Comparison of ENCODE assay signal across 10 cellular contexts in genomic region chr5:120465281-120465961, GRCh38. TPM values are rescaled to one million over a fixed set of nuclear protein-coding genes. Genes with fewer than 3 reads are reported as not detected.
DNase-seq lines count a peak whose midpoint lies in the region; ATAC-seq and TF ChIP-seq lines count a peak whose summit lies in the region.
"Had no signal": no experiment of that assay in that cellular context is flagged by ENCODE, and none has a peak within 500 bp of the region (broad histone marks: within the 10 kb centered on the region; RNA-seq: fewer than 3 reads in every experiment).

No MANE protein-coding gene starts in this region.

- in situ Hi-C loops in mammary epithelial cell (cut with MboI; ENCODE audit: low sequenced_read_pairs in 2 of 2), result loop anchor here in 1 of 2 donors (25.0 kb wide), 1 partner anchor 403 kb away; no protein-coding TSS in a partner anchor

- H3K27ac ChIP-seq in mammary epithelial cell (ENCODE audit: insufficient read depth, low read depth, low read length), result no peak overlapping the region
- H3K27ac ChIP-seq: epithelial cell of prostate had no signal

- H3K4me1 ChIP-seq in mammary epithelial cell (ENCODE audit: insufficient read depth, low read length), result peaks cover 5% of the 10 kb centered on the region

- no peak for ATAC-seq in HG03378 (IDR thresholded peaks at IDR 0.05; ENCODE audit: unreplicated experiment)
- ATAC-seq: HCT116 had no signal

- H2AFZ ChIP-seq in mammary epithelial cell (ENCODE audit: low read depth, low read length), result peak overlapping the region; percentile 97

- peak overlapping the region; percentile 99 for H3K4me2 ChIP-seq in mammary epithelial cell (ENCODE audit: insufficient read depth, low read depth, low read length)

- H3K36me3 Mint-ChIP-seq in immature natural killer cell, result no peaks in the 10 kb centered on the region
- no peaks in the 10 kb centered on the region for H3K36me3 Mint-ChIP-seq in stimulated activated naive CD8-positive, alpha-beta T cell treated with anti-CD3 and anti-CD28 coated beads, Interleukin-15, Interleukin-2, amounts not matched to agents 100 ng/mL and 50 ng/mL, for 24 hours (ENCODE audit: low read depth)

- 3% methylated on average over 6 of the region's 42 CpGs for WGBS in mammary epithelial cell (ENCODE audit: low coverage, missing lambda C conversion rate)

- H3K27me3 ChIP-seq in mammary epithelial cell (ENCODE audit: insufficient read depth, low read length), result no peaks in the 10 kb centered on the region

- H3K36me3 ChIP-seq in mammary epithelial cell (ENCODE audit: insufficient read depth, low read length), result no peaks in the 10 kb centered on the region

- CTCF ChIA-PET in mammary epithelial cell (lab: Charles Lee; ENCODE audit: low non-redundant PET), result no interaction called here

- no peak overlapping the region for H3K27ac Mint-ChIP-seq in immature natural killer cell
- no peak overlapping the region for H3K27ac Mint-ChIP-seq in stimulated activated naive CD8-positive, alpha-beta T cell treated with anti-CD3 and anti-CD28 coated beads, Interleukin-15, Interleukin-2, amounts not matched to agents 100 ng/mL and 50 ng/mL, for 24 hours

- peaks cover 0 to 3% of the 10 kb centered on the region in 2 donors for H3K4me1 Mint-ChIP-seq in immature natural killer cell
- peaks cover 22% of the 10 kb centered on the region for H3K4me1 Mint-ChIP-seq in stimulated activated naive CD8-positive, alpha-beta T cell treated with anti-CD3 and anti-CD28 coated beads, Interleukin-15, Interleukin-2, amounts not matched to agents 100 ng/mL and 50 ng/mL, for 24 hours (ENCODE audit: low read depth)

- peak overlapping the region; percentile 61 to 78 (median 71) for H3K4me3 ChIP-seq in mammary epithelial cell (replicated peaks in 1 of 3; ENCODE audit: insufficient read depth in 1 of 3, low read depth in 2 of 3, low read length in 3 of 3)

- TF ChIP-seq CTCF in mammary epithelial cell (conservative IDR thresholded peaks at IDR 0.05 in 1 of 2, IDR thresholded peaks at IDR 0.05 in 1 of 2; ENCODE audit: extremely low read depth in 1 of 2, insufficient read depth in 1 of 2, low read depth in 1 of 2, low read length in 2 of 2), result no peak

- no peaks in the 10 kb centered on the region for H4K20me1 ChIP-seq in mammary epithelial cell (ENCODE audit: insufficient read depth, low read length)

- no TSS peak for BruUV-seq in mammary epithelial cell (replicated peaks; lab: Mats Ljungman, UMichigan)

- DNase-seq in C1 segment of cervical spinal cord (lab: John Stamatoyannopoulos, UW) (peak in 9 of 14 donors; percentile 12 to 86 (median 43)), mammary epithelial cell (peak; percentile 42), immature natural killer cell (no peak), A172 (ENCODE audit: low spot score) (no peak), NCI-H1694 (lab: John Stamatoyannopoulos, UW) (no peak)

- H3K4me3 Mint-ChIP-seq in immature natural killer cell, result peak overlapping the region in 4 of 5 donors; percentile 3 to 70 (median 39)
- peak overlapping the region; percentile 23 for H3K4me3 Mint-ChIP-seq in stimulated activated naive CD8-positive, alpha-beta T cell treated with anti-CD3 and anti-CD28 coated beads, Interleukin-15, Interleukin-2, amounts not matched to agents 100 ng/mL and 50 ng/mL, for 24 hours

- TF ChIP-seq RAD21 in Ishikawa (IDR thresholded peaks at IDR 0.05; ENCODE audit: low read depth), result no peak

- dilution Hi-C loops in mammary epithelial cell (cut with HindIII; ENCODE audit: low sequenced_read_pairs), result no loop called here

- no peaks in the 10 kb centered on the region for H3K9me3 ChIP-seq in mammary epithelial cell (replicated peaks; ENCODE audit: insufficient read depth, low read length)

- no peak for TF ChIP-seq EP300 in Ishikawa (IDR thresholded peaks at IDR 0.05; ENCODE audit: borderline replicate concordance)

- H3K9ac ChIP-seq in mammary epithelial cell (ENCODE audit: insufficient read depth, low read length), result peak overlapping the region; percentile 27

- no peaks in the 10 kb centered on the region for H3K79me2 ChIP-seq in mammary epithelial cell (ENCODE audit: insufficient read depth, low read length)

- H3K27me3 Mint-ChIP-seq in immature natural killer cell (ENCODE audit: low read depth in 3 of 3), result peaks cover 0 to 12% (median 7%) of the 10 kb centered on the region in 3 donors
- peaks cover 62% of the 10 kb centered on the region for H3K27me3 Mint-ChIP-seq in stimulated activated naive CD8-positive, alpha-beta T cell treated with anti-CD3 and anti-CD28 coated beads, Interleukin-15, Interleukin-2, amounts not matched to agents 100 ng/mL and 50 ng/mL, for 24 hours

- peaks cover 0 to 22% (median 5%) of the 10 kb centered on the region in 6 donors for H3K9me3 Mint-ChIP-seq in immature natural killer cell
- no peaks in the 10 kb centered on the region for H3K9me3 Mint-ChIP-seq in stimulated activated naive CD8-positive, alpha-beta T cell treated with anti-CD3 and anti-CD28 coated beads, Interleukin-15, Interleukin-2, amounts not matched to agents 100 ng/mL and 50 ng/mL, for 24 hours

- intact Hi-C loops in mammary epithelial cell (cut with micrococcal nuclease), result loop anchor here (2.0 kb wide), 2 partner anchors 219 to 337 kb away; no protein-coding TSS in a partner anchor

TF ChIP-seq in Ishikawa, 13 proteins besides CTCF, POLR2A, EP300 and RAD21:
- no peak for TF ChIP-seq CEBPB (IDR thresholded peaks at IDR 0.05)
- no peak for TF ChIP-seq NFIC (IDR thresholded peaks at IDR 0.05)
- TF ChIP-seq TAF1 (IDR thresholded peaks at IDR 0.05; ENCODE audit: low read depth), result no peak
- TF ChIP-seq USF1 (IDR thresholded peaks at IDR 0.05), result no peak
- TF ChIP-seq MAX (IDR thresholded peaks at IDR 0.05), result 0 out of 2 replicates have a peak, but pooled peaks have one; percentile 19

RNA-seq across cellular contexts. Expression of gene PRR16, which starts 1.3 kb away (rescaled TPM):
- 1 to 10 TPM; 1.3 to 3.2 TPM for total RNA-seq in mammary epithelial cell
- polyA plus RNA-seq in mammary epithelial cell (4.6 TPM), immature natural killer cell (not detected)
- not detected for polyA minus RNA-seq in mammary epithelial cell
- total RNA-seq in A172 (2014; rRNA removed; shearing (Covaris generic)), result 1.9 and 4.0 TPM in 2 replicates

Comparison
In these comparisons a context has a peak if more than half of its experiments do, and no peak if none do; other contexts are left out.
1. DNase-seq: peak in C1 segment of cervical spinal cord (9 of 14) and mammary epithelial cell (single experiment); none in immature natural killer cell (0 of 3), A172 (single experiment) and NCI-H1694 (single experiment).